ENCODE assay signal across 8 cellular contexts in genomic region chr6:22954749-22955385, GRCh38.
DNase-seq lines count a peak whose midpoint lies in the region; ATAC-seq and TF ChIP-seq lines count a peak whose summit lies in the region.

No MANE protein-coding gene starts in this region.

- peak overlapping the region; percentile 5; the same call in 1 of the 2 replicates for H3K4me3 ChIP-seq in MG63
- peak overlapping the region; percentile 9 for H3K4me3 ChIP-seq in ovary

- DNase-seq in DMS53 (lab: John Stamatoyannopoulos, UW), result peak; percentile 87
- no peak for DNase-seq in MG63
- DNase-seq in chondrocyte (ENCODE audit: low spot score), result no peak
- DNase-seq in ovary, result no peak
- no peak for DNase-seq in hepatic stellate cell (ENCODE audit: low spot score)
- DNase-seq in D341Med (ENCODE audit: low spot score), result no peak
- no peak for DNase-seq in Right ventricle myocardium superior

- H3K4me3 Mint-ChIP-seq in chondrocyte (ENCODE audit: unreplicated experiment), result peak overlapping the region; percentile 49

- H3K9me3 ChIP-seq in MG63 (no peaks in the 10 kb centered on the region), ovary (no peaks in the 10 kb centered on the region)

- WGBS in ovary, 3 donors, result 6 to 13% (median 9%) methylated on average over 5 of the region's 5 CpGs

- H3K4me1 ChIP-seq in ovary (ENCODE audit: insufficient read depth), result peaks cover 7% of the 10 kb centered on the region

- intact Hi-C loops in ovary (cut with DNase I), result no loop called here
- intact Hi-C loops in Right ventricle myocardium superior (cut with DNase I), result no loop called here

- TF ChIP-seq POLR2A in ovary (IDR thresholded peaks at IDR 0.05), result no peak

- no peak for TF ChIP-seq EP300 in ovary (IDR thresholded peaks at IDR 0.05)

- peaks cover 3% of the 10 kb centered on the region for H3K36me3 Mint-ChIP-seq in chondrocyte (ENCODE audit: low read depth)

- H3K27me3 ChIP-seq in MG63 (no peaks in the 10 kb centered on the region), ovary (no peaks in the 10 kb centered on the region)

- no peaks in the 10 kb centered on the region for H3K27me3 Mint-ChIP-seq in chondrocyte (ENCODE audit: low read depth)

- ATAC-seq in GM21528 (IDR thresholded peaks at IDR 0.05; ENCODE audit: low FRiP score, unreplicated experiment) (peak; percentile 73), Right ventricle myocardium superior (ENCODE audit: poor library complexity) (no peak)

- H3K4me1 Mint-ChIP-seq in chondrocyte (ENCODE audit: low read depth), result peaks cover 29% of the 10 kb centered on the region

- no peak overlapping the region for H3K27ac ChIP-seq in ovary

- H3K36me3 ChIP-seq in MG63, result no peaks in the 10 kb centered on the region
- H3K36me3 ChIP-seq in ovary, result no peaks in the 10 kb centered on the region

- peaks cover 11% of the 10 kb centered on the region for H3K9me3 Mint-ChIP-seq in chondrocyte (ENCODE audit: low read depth)

- H3K27ac Mint-ChIP-seq in chondrocyte (ENCODE audit: unreplicated experiment), result peak overlapping the region; percentile 12

- no peak for TF ChIP-seq CTCF in chondrocyte (IDR thresholded peaks at IDR 0.05)
- no peak for TF ChIP-seq CTCF in ovary (IDR thresholded peaks at IDR 0.05)
